Comparison of ENCODE assay signal across 6 cellular contexts in the genomic region with DNA sequence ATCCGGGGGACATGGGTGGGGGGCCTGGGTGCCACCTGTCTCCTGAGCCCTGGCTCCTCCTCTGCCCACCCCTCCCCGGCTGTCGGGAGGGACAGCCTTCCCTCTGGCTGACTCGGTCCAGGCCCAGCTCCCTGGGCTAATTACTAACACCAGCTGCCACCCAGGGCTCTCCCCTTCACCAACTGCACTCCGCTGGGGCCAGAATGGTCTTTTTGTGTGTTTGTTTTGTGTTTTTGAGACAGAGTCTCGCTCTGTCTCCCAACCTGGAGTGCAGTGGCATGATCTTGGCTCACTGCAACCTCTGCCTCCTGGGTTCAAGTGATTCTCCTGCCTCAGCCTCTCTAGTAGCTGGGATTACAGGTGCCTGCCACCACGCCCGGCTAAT.
A peak's percentile ranks its signal among the peaks of the same experiment; 100 is the strongest.
DNase-seq lines count a peak whose midpoint lies in the region; ATAC-seq and TF ChIP-seq lines count a peak whose summit lies in the region.
"Not testable (repeated sequence)": the region's sequence is repeated elsewhere in the genome, so short reads cannot be mapped to it uniquely, and the experiment has no call there.

No MANE protein-coding gene starts in this region.

- peak; percentile 42 for DNase-seq in DMS 273 (lab: John Stamatoyannopoulos, UW; ENCODE audit: unreplicated experiment)
- DNase-seq in RWPE1 (ENCODE audit: low spot score): not testable (repeated sequence)
- DNase-seq in cardiac septum (ENCODE audit: low spot score): peak; percentile 12
- peak; percentile 25 for DNase-seq in sigmoid colon
- DNase-seq in suprapubic skin (ENCODE audit: low spot score in 2 of 2): peak; percentile 41 to 49

- intact Hi-C loops in cardiac septum (cut with DNase I); sigmoid colon (cut with DNase I): not testable (repeated sequence)

- peaks cover 12% of the 10 kb centered on the region for H3K4me1 Mint-ChIP-seq in activated T-helper 17 cell treated with anti-CD3 and anti-CD28 coated beads, Interleukin-2, amount 50 U/mL, for 72 hours

- POLR2A ChIA-PET in RWPE1 (lab: Yijun Ruan, JAX; ENCODE audit: low non-redundant PET): not testable (repeated sequence)

- not testable (repeated sequence) for H3K4me3 Mint-ChIP-seq in activated T-helper 17 cell treated with anti-CD3 and anti-CD28 coated beads, Interleukin-2, amount 50 U/mL, for 72 hours

- H3K9me3 ChIP-seq in sigmoid colon, suprapubic skin: not testable (repeated sequence)

- H3K36me3 Mint-ChIP-seq in activated T-helper 17 cell treated with anti-CD3 and anti-CD28 coated beads, Interleukin-2, amount 50 U/mL, for 72 hours (ENCODE audit: low read depth): peaks cover 25% of the 10 kb centered on the region

- H3K9me3 Mint-ChIP-seq in activated T-helper 17 cell treated with anti-CD3 and anti-CD28 coated beads, Interleukin-2, amount 50 U/mL, for 72 hours: not testable (repeated sequence)

- not testable (repeated sequence) for TF ChIP-seq EP300 in sigmoid colon (IDR thresholded peaks at IDR 0.05); suprapubic skin (IDR thresholded peaks at IDR 0.05)

- WGBS in sigmoid colon, 2 donors: 90 to 92% methylated on average over 8 of the region's 8 CpGs
- WGBS in suprapubic skin: 78% methylated on average over 8 of the region's 8 CpGs

- not testable (repeated sequence) for TF ChIP-seq CTCF in RWPE1 (conservative IDR thresholded peaks at IDR 0.05; ENCODE audit: low read depth); sigmoid colon (IDR thresholded peaks at IDR 0.05); suprapubic skin (IDR thresholded peaks at IDR 0.05)

- peak overlapping the region; percentile 36 for H3K27ac Mint-ChIP-seq in activated T-helper 17 cell treated with anti-CD3 and anti-CD28 coated beads, Interleukin-2, amount 50 U/mL, for 72 hours

- peaks cover 0 to 38% (median 21%) of the 10 kb centered on the region in 3 donors for H3K27me3 ChIP-seq in sigmoid colon
- H3K27me3 ChIP-seq in suprapubic skin: not testable (repeated sequence)

- ATAC-seq in activated T-helper 17 cell treated with anti-CD3 and anti-CD28 coated beads, Interleukin-2, amount 50 U/mL, for 72 hours (replicated peaks): not testable (repeated sequence)

- H3K36me3 ChIP-seq in sigmoid colon (peaks cover 9 to 49% (median 22%) of the 10 kb centered on the region in 4 donors), suprapubic skin (peaks cover 55% of the 10 kb centered on the region)

- not testable (repeated sequence) for H3K4me3 ChIP-seq in sigmoid colon, suprapubic skin

- CTCF ChIA-PET in RWPE1 (lab: Yijun Ruan, JAX): not testable (repeated sequence)

- TF ChIP-seq POLR2A in sigmoid colon (IDR thresholded peaks at IDR 0.05); suprapubic skin (IDR thresholded peaks at IDR 0.05): not testable (repeated sequence)

- H3K4me1 ChIP-seq in sigmoid colon: not testable (repeated sequence)
- peaks cover 39% of the 10 kb centered on the region for H3K4me1 ChIP-seq in suprapubic skin

- peak overlapping the region; percentile 86 for H3K27ac ChIP-seq in RWPE1
- not testable (repeated sequence) for H3K27ac ChIP-seq in sigmoid colon, suprapubic skin

- H3K27me3 Mint-ChIP-seq in activated T-helper 17 cell treated with anti-CD3 and anti-CD28 coated beads, Interleukin-2, amount 50 U/mL, for 72 hours: not testable (repeated sequence)
